In genomic region chr6:143245656-143246055, GRCh38 we compare ENCODE assay signal across 7 cellular contexts.
"Had no signal": no experiment of that assay in that cellular context is flagged by ENCODE, and none has a peak within 500 bp of the region (broad histone marks: within the 10 kb centered on the region; RNA-seq: fewer than 3 reads in every experiment).

No MANE protein-coding gene starts in this region.

- ATAC-seq: HepG2 had no signal

- H3K27ac ChIP-seq: HL-60 had no signal

- DNase-seq: IMR-90, KBM-7, KG1 had no signal

- H3K4me1 Mint-ChIP-seq: IgD-negative memory B cell had no signal

- H3K27me3 Mint-ChIP-seq: IgD-negative memory B cell had no signal

- H3K9me3 Mint-ChIP-seq: IgD-negative memory B cell had no signal

- H3K4me3 Mint-ChIP-seq: IgD-negative memory B cell had no signal

- FAIRE-seq: HepG2, HTR-8/SVneo had no signal

- H3K27ac Mint-ChIP-seq: IgD-negative memory B cell had no signal
